Comparison of ENCODE assay signal across 15 cellular contexts in the genomic region with DNA sequence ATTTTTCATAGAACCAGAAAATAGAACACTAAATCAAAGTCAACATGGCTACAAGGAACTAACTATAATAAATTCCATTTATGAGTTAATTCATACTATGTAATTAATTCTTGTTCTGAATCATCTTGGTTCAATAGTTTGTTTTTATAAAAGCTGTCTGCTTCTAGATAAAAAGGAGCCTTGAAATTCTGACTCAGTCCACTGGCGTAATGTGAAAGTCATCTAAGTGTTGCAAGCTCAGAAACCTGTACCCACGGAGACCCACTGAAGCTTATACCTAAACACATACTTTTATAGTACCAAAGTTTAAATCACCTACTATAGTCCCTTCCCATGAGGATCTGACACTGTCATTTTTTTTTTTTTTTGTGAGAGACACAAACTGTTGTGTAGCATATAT.
DNase-seq lines count a peak whose midpoint lies in the region; ATAC-seq, FAIRE-seq and TF ChIP-seq lines count a peak whose summit lies in the region.
"Had no signal": no experiment of that assay in that cellular context is flagged by ENCODE, and none has a peak within 500 bp of the region (broad histone marks: within the 10 kb centered on the region; RNA-seq: fewer than 3 reads in every experiment).

No MANE protein-coding gene starts in this region.

- intact Hi-C loops in body of pancreas (cut with DNase I), result no loop called here

- ATAC-seq in body of pancreas, result no peak
- ATAC-seq: activated naive CD8-positive, alpha-beta T cell treated with anti-CD3 and anti-CD28 coated beads, Interleukin-2, amount 50 U/mL, for 24 hours; lower lobe of right lung; T-cell had no signal

- no peaks in the 10 kb centered on the region for H3K36me3 ChIP-seq in body of pancreas (replicated peaks in 1 of 2; ENCODE audit: insufficient read depth in 1 of 2, low read depth in 2 of 2)
- H3K36me3 ChIP-seq: lower lobe of right lung had no signal

- H3K4me3 ChIP-seq in fibroblast of the aortic adventitia (ENCODE audit: low read depth, low read length), result no peak overlapping the region
- H3K4me3 ChIP-seq in body of pancreas, result no peak overlapping the region
- H3K4me3 ChIP-seq: lower lobe of right lung, skin epidermis had no signal

- DNase-seq in H54 (ENCODE audit: insufficient read length, low spot score), result no peak
- DNase-seq in amniotic epithelial cell (ENCODE audit: low read depth), result peak; percentile 95
- peak; percentile 94 for DNase-seq in fibroblast of the aortic adventitia (ENCODE audit: low read depth)
- DNase-seq in stromal cell of bone marrow (ENCODE audit: low read depth), result peak; percentile 57
- DNase-seq in body of pancreas, result no peak
- DNase-seq in erythroblast (lab: John Stamatoyannopoulos, UW), result no peak
- DNase-seq in GF-D8 (lab: John Stamatoyannopoulos, UW), result no peak
- DNase-seq: activated CD4-positive, CD25-positive, alpha-beta regulatory T cell treated with anti-CD3 and anti-CD28 coated beads, Interleukin-2, amount 50 U/mL, for 72 hours; activated naive CD8-positive, alpha-beta T cell treated with anti-CD3 and anti-CD28 coated beads, Interleukin-2, amount 50 U/mL, for 24 hours; DMS 273 treated with DMSO at 0.1 percent for 48 hours; effector CD8-positive, alpha-beta T cell; lower lobe of right lung; T-cell had no signal

- no peak for TF ChIP-seq CTCF in fibroblast of the aortic adventitia (IDR thresholded peaks at IDR 0.05; ENCODE audit: insufficient read depth, low read length)
- TF ChIP-seq CTCF in body of pancreas (IDR thresholded peaks at IDR 0.05), result no peak

- WGBS in body of pancreas, 2 donors, result 74 to 84% methylated on average over 2 of the region's 2 CpGs

- H3K4me1 ChIP-seq in body of pancreas, result no peaks in the 10 kb centered on the region
- H3K4me1 ChIP-seq: lower lobe of right lung had no signal

- TF ChIP-seq POLR2A in H54 (IDR thresholded peaks at IDR 0.05; ENCODE audit: low read depth, low read length), result no peak
- no peak for TF ChIP-seq POLR2A in body of pancreas (IDR thresholded peaks at IDR 0.05)
- TF ChIP-seq POLR2A in erythroblast (IDR thresholded peaks at IDR 0.05; ENCODE audit: low read length), result no peak

- H3K27ac ChIP-seq in body of pancreas, result no peak overlapping the region
- H3K27ac ChIP-seq: lower lobe of right lung, skin epidermis had no signal

- no peaks in the 10 kb centered on the region for H3K27me3 ChIP-seq in body of pancreas

- peak; percentile 82 for FAIRE-seq in H54 (lab: Jason Lieb, UNC)
- FAIRE-seq: GM12892 had no signal

- H3K9me3 ChIP-seq in body of pancreas, result no peaks in the 10 kb centered on the region
- H3K9me3 ChIP-seq: lower lobe of right lung had no signal

Comparison
In these comparisons a context has a peak if more than half of its experiments do, and no peak if none do; other contexts are left out.
1. DNase-seq: peak in amniotic epithelial cell (single experiment), fibroblast of the aortic adventitia (single experiment) and stromal cell of bone marrow (single experiment); none in H54 (single experiment), body of pancreas (0 of 4), erythroblast (0 of 2) and GF-D8 (single experiment).